Comparison of ENCODE assay signal across 8 cellular contexts in the genomic region with DNA sequence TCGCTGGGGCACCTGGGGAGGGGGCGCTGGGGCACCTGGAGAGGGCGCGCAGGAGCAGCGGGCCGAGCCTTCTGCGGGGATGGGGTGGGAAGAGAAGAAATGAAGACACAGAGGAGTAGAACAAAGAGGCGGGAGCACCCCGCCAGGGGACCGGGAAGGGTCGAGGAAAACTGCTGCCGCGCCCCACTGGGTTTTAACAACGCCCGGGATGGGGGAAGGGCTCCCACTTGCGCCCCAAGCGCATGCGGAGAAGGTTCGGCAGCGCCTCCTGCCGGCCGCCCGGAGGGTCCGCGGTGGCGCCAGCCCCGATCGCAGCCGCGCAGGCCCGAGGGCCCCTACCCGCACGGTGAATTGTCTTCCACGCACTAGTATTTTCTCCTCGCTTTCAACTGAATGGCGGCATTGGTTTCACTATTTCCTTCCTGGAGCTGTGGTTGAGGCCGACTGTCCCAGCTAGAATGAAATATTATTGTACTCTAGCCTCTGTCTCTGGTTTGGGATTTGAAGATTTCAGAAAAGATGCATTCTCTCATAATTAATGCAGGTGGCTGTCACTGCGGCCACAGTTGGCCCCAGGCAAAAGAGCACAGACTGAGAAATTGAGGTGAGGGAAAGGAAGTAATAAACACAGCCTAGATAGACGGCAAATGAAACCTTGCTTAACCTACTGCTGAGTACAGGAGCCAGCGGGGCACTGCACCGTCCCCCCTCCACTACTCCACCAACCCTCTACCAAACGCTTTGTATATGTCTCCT. TPM values are rescaled to one million over a fixed set of nuclear protein-coding genes. Genes with fewer than 3 reads are reported as not detected.
DNase-seq lines count a peak whose midpoint lies in the region; ATAC-seq, FAIRE-seq and TF ChIP-seq lines count a peak whose summit lies in the region.

No MANE protein-coding gene starts in this region.

- H3K9me3 ChIP-seq in endothelial cell of umbilical vein (replicated peaks; ENCODE audit: control insufficient read depth, insufficient read depth, low read length): no peaks in the 10 kb centered on the region
- no peaks in the 10 kb centered on the region for H3K9me3 ChIP-seq in mononuclear cell (ENCODE audit: low read depth, low read length)

- H2AFZ ChIP-seq in endothelial cell of umbilical vein (ENCODE audit: low read depth, low read length): peak overlapping the region; percentile 81

- peaks cover 5 to 14% of the 10 kb centered on the region in 2 experiments for H3K27me3 ChIP-seq in endothelial cell of umbilical vein (ENCODE audit: control insufficient read depth in 2 of 2, insufficient read depth in 2 of 2, low read length in 2 of 2)
- H3K27me3 ChIP-seq in mononuclear cell (ENCODE audit: insufficient read depth, low read length): peaks cover 3% of the 10 kb centered on the region

- H3K27ac ChIP-seq in endothelial cell of umbilical vein (ENCODE audit: insufficient read depth, low read depth, low read length): no peak overlapping the region

- H3K9ac ChIP-seq in endothelial cell of umbilical vein (replicated peaks; ENCODE audit: extremely low read depth, insufficient read depth, low read length): no peak overlapping the region

- POLR2A ChIA-PET in GM10248 (lab: Yijun Ruan, JAX) (no interaction called here), endothelial cell of umbilical vein (lab: Charles Lee) (no interaction called here)

- intact Hi-C loops in endothelial cell of umbilical vein (cut with micrococcal nuclease): loop anchor here (1.0 kb wide), 4 partner anchors 16 to 331 kb away; no protein-coding TSS in a partner anchor

- no TSS peak for BruUV-seq in endothelial cell of umbilical vein (replicated peaks; lab: Mats Ljungman, UMichigan)

- TF ChIP-seq CTCF in GM10248 (IDR thresholded peaks at IDR 0.05; ENCODE audit: control extremely low read depth, extremely low read depth, low read depth, missing control alignments) (peak; percentile 96), HFF-Myc (IDR thresholded peaks at IDR 0.05; ENCODE audit: low read depth, low read length, missing control alignments) (peak; percentile 87), endothelial cell of umbilical vein (IDR thresholded peaks at IDR 0.05; ENCODE audit: extremely low read depth in 1 of 2, insufficient read depth in 1 of 2, low read depth in 1 of 2, low read length in 2 of 2) (peak; percentile 94 to 95)

- H4K20me1 ChIP-seq in endothelial cell of umbilical vein (replicated peaks; ENCODE audit: control insufficient read depth, extremely low read depth, insufficient read depth, low read length): no peaks in the 10 kb centered on the region

- TF ChIP-seq POLR2A in endothelial cell of umbilical vein (IDR thresholded peaks at IDR 0.05; ENCODE audit: low read depth, low read length): no peak

- CTCF ChIA-PET in GM10248 (lab: Yijun Ruan, JAX): interaction anchor here (0.6 to 6.9 kb wide), 21 partner anchors 9 to 347 kb away, joined by 3 to 33 read pairs (median 4); no protein-coding TSS in a partner anchor
- CTCF ChIA-PET in endothelial cell of umbilical vein (lab: Charles Lee): interaction anchor here (0.8 to 2.7 kb wide), 10 partner anchors 9 to 331 kb away, joined by 3 to 20 read pairs (median 4); no protein-coding TSS in a partner anchor

- no peaks in the 10 kb centered on the region for H3K36me3 ChIP-seq in endothelial cell of umbilical vein (ENCODE audit: control insufficient read depth in 2 of 2, extremely low read depth in 1 of 2, insufficient read depth in 2 of 2, low read length in 2 of 2)

- dilution Hi-C loops in endothelial cell of umbilical vein (cut with MboI; ENCODE audit: extremely low pct_ligation_motif_present, low sequenced_read_pairs): no loop called here

- peak; percentile 89 for DNase-seq in GM10248 (ENCODE audit: extremely low spot score)
- DNase-seq in HFF-Myc (ENCODE audit: extremely low read depth, low read depth): peak; percentile 6
- DNase-seq in NCI-H146 (lab: John Stamatoyannopoulos, UW): peak; percentile 78
- peak; percentile 86 for DNase-seq in activated CD8-positive, alpha-beta memory T cell treated with anti-CD3 and anti-CD28 coated beads, Interleukin-2, amount 50 U/mL, for 4 hours
- DNase-seq in endothelial cell of umbilical vein (ENCODE audit: low read depth, low spot score): peak; percentile 53
- DNase-seq in stimulated activated CD8-positive, alpha-beta memory T cell treated with anti-CD3 and anti-CD28 coated beads, Interleukin-2, amount 100 ng/mL, for 1 hour (ENCODE audit: low read depth in 2 of 2): peak; percentile 67 to 73

- H3K4me2 ChIP-seq in endothelial cell of umbilical vein (ENCODE audit: insufficient read depth, low read length): peak overlapping the region; percentile 61

- H3K4me1 ChIP-seq in endothelial cell of umbilical vein (ENCODE audit: control insufficient read depth, extremely low read depth, insufficient read depth, low read length) (no peaks in the 10 kb centered on the region), mononuclear cell (ENCODE audit: insufficient read depth, low read length) (peaks cover 21% of the 10 kb centered on the region)

- peak overlapping the region; percentile 10 for H3K4me3 ChIP-seq in HFF-Myc (replicated peaks; ENCODE audit: low read depth, low read length)
- H3K4me3 ChIP-seq in endothelial cell of umbilical vein (replicated peaks in 1 of 3; ENCODE audit: insufficient read depth in 1 of 3, low read depth in 1 of 3, low read length in 3 of 3): peak overlapping the region in 2 of 3 experiments; percentile 13 to 49
- peak overlapping the region; percentile 40 for H3K4me3 ChIP-seq in mononuclear cell (ENCODE audit: low read length)

- H3K79me2 ChIP-seq in endothelial cell of umbilical vein (ENCODE audit: control insufficient read depth, insufficient read depth, low read length): no peaks in the 10 kb centered on the region

- FAIRE-seq in endothelial cell of umbilical vein (lab: Jason Lieb, UNC): no peak

- H3K9me1 ChIP-seq in endothelial cell of umbilical vein (replicated peaks; ENCODE audit: control insufficient read depth, extremely low read depth, insufficient read depth, low read length): no peaks in the 10 kb centered on the region

- ATAC-seq in HG02840 (IDR thresholded peaks at IDR 0.05; ENCODE audit: low FRiP score, unreplicated experiment): no peak

TF ChIP-seq in endothelial cell of umbilical vein, 7 proteins besides CTCF, POLR2A, EP300 and RAD21:
- TF ChIP-seq JUN (IDR thresholded peaks at IDR 0.05; ENCODE audit: borderline replicate concordance, insufficient read depth, insufficient read length, low read depth) (no peak), POLR2AphosphoS5 (IDR thresholded peaks at IDR 0.05; ENCODE audit: insufficient read depth, low read depth, low read length) (peak; percentile 19)

RNA-seq across cellular contexts. Expression of a gene that starts 57.3 kb away (rescaled TPM):
- total RNA-seq in endothelial cell of umbilical vein (not detected in 2 replicates), mononuclear cell (under 0.01 TPM)
- polyA plus RNA-seq in endothelial cell of umbilical vein: not detected in 2 replicates
- polyA plus RNA-seq in endothelial cell of umbilical vein (2011; cell fraction: cytosol; rRNA removed): not detected in 2 replicates
- not detected in 2 replicates for polyA plus RNA-seq in endothelial cell of umbilical vein (2011; cell fraction: nucleus; rRNA removed)
- not detected in 2 replicates for polyA plus RNA-seq in endothelial cell of umbilical vein (2012)
- not detected in 2 replicates for polyA minus RNA-seq in endothelial cell of umbilical vein
- 1.0 TPM for polyA minus RNA-seq in endothelial cell of umbilical vein (2011; cell fraction: cytosol; rRNA and poly(A)+ RNA removed)
- not detected in 2 replicates for polyA minus RNA-seq in endothelial cell of umbilical vein (2011; cell fraction: nucleus; rRNA and poly(A)+ RNA removed)

Comparison
In these comparisons a context has a peak if more than half of its experiments do, and no peak if none do; other contexts are left out.
1. DNase-seq: peak in every context shown above with its lines; median percentile 89 in GM10248; 86 in activated CD8-positive, alpha-beta memory T cell treated with anti-CD3 and anti-CD28 coated beads, Interleukin-2, amount 50 U/mL, for 4 hours; 78 in NCI-H146; 70 in stimulated activated CD8-positive, alpha-beta memory T cell treated with anti-CD3 and anti-CD28 coated beads, Interleukin-2, amount 100 ng/mL, for 1 hour; 53 in endothelial cell of umbilical vein; 6 in HFF-Myc.